22 cellular contexts compared by ENCODE assay signal in genomic region chr5:145917288-145917687, GRCh38. TPM values are rescaled to one million over a fixed set of nuclear protein-coding genes. Genes with fewer than 3 reads are reported as not detected.
DNase-seq lines count a peak whose midpoint lies in the region; ATAC-seq and TF ChIP-seq lines count a peak whose summit lies in the region.
"Had no signal": no experiment of that assay in that cellular context is flagged by ENCODE, and none has a peak within 500 bp of the region (broad histone marks: within the 10 kb centered on the region; RNA-seq: fewer than 3 reads in every experiment).

No MANE protein-coding gene starts in this region.

- peaks cover 4% of the 10 kb centered on the region for H3K4me1 ChIP-seq in psoas muscle
- H3K4me1 ChIP-seq: BLaER1 treated with 17β-estradiol and CSF1 and Interleukin-3, amounts not matched to agents 10 nM and 100 nM had no signal

- intact Hi-C loops in left cardiac atrium (cut with DNase I) (no loop called here), psoas muscle (cut with DNase I) (no loop called here)

- peaks cover 3% of the 10 kb centered on the region; the same call in 1 of the 2 replicates for H3K9me3 ChIP-seq in MG63
- H3K9me3 ChIP-seq in psoas muscle: no peaks in the 10 kb centered on the region
- H3K9me3 ChIP-seq: BLaER1 treated with 17β-estradiol and CSF1 and Interleukin-3, amounts not matched to agents 10 nM and 100 nM had no signal

- H3K36me3 ChIP-seq in MG63: no peaks in the 10 kb centered on the region
- H3K36me3 ChIP-seq in psoas muscle (ENCODE audit: insufficient read depth in 1 of 2, low read depth in 1 of 2): no peaks in the 10 kb centered on the region
- H3K36me3 ChIP-seq: BLaER1 treated with 17β-estradiol and CSF1 and Interleukin-3, amounts not matched to agents 10 nM and 100 nM had no signal

- no peak overlapping the region for H3K4me3 ChIP-seq in MG63
- no peak overlapping the region for H3K4me3 ChIP-seq in psoas muscle
- H3K4me3 ChIP-seq: BLaER1 treated with 17β-estradiol and CSF1 and Interleukin-3, amounts not matched to agents 10 nM and 100 nM had no signal

- H3K27ac ChIP-seq in psoas muscle: no peak overlapping the region
- H3K27ac ChIP-seq: 22Rv1; BLaER1 treated with 17β-estradiol and CSF1 and Interleukin-3, amounts not matched to agents 10 nM and 100 nM had no signal

- ATAC-seq in left cardiac atrium: peak; percentile 47 to 89
- peak; percentile 36 to 77 (median 66) for ATAC-seq in psoas muscle
- no peak for ATAC-seq in GM18873 (IDR thresholded peaks at IDR 0.05; ENCODE audit: low FRiP score, unreplicated experiment)

- DNase-seq in DMS53 (lab: John Stamatoyannopoulos, UW): peak; percentile 9
- DNase-seq in DMS53 treated with DMSO at 0.1 percent for 48 hours (lab: John Stamatoyannopoulos, UW; ENCODE audit: unreplicated experiment): no peak
- peak; percentile 68 for DNase-seq in MG63
- DNase-seq in left cardiac atrium: no peak
- no peak for DNase-seq in psoas muscle
- no peak for DNase-seq in NCI-H82 (lab: John Stamatoyannopoulos, UW)
- DNase-seq in NCI-H748 treated with DMSO at 0.1 percent for 48 hours (lab: John Stamatoyannopoulos, UW): no peak
- DNase-seq: CD8-positive, alpha-beta memory T cell; GF-D8; GOT3; HFFc6; Kasumi-1; NCI-H1930; NCI-H526 treated with DMSO at 0.1 percent for 48 hours; NK-92 treated with Interleukin-12 subunit alpha and Interleukin-12 subunit beta, amount 100 ng/mL, for 24 hours had no signal

- no peak for TF ChIP-seq CTCF in psoas muscle (IDR thresholded peaks at IDR 0.05)

- H3K27me3 ChIP-seq in MG63 (no peaks in the 10 kb centered on the region), psoas muscle (ENCODE audit: insufficient read depth in 3 of 3, low read length in 2 of 3) (no peaks in the 10 kb centered on the region)
- H3K27me3 ChIP-seq: BLaER1 treated with 17β-estradiol and CSF1 and Interleukin-3, amounts not matched to agents 10 nM and 100 nM had no signal

RNA-seq across cellular contexts. Expression of gene SH3RF2, which starts 19.1 kb away (rescaled TPM):
- 0.26 and 1.2 TPM in 2 replicates for total RNA-seq in MG63 (2014; rRNA removed; shearing (Covaris generic); ENCODE audit: low replicate concordance)
- total RNA-seq in left cardiac atrium (100 to 1,000 TPM in 1 of 2 donors, 10 to 100 TPM in 1; 56.2 to 179 TPM), psoas muscle (10 to 100 TPM; 23.5 to 64.1 (median 38.2) TPM)
- polyA plus RNA-seq in psoas muscle: 10 to 100 TPM in 2 of 3 donors, 1 to 10 TPM in 1; 1.1 to 24.3 (median 14.9) TPM
- total RNA-seq: OCI-LY7 had no signal
- polyA plus RNA-seq: IgD-negative memory B cell had no signal

RNA-seq across cellular contexts. Expression of gene GRXCR2, which starts 44.5 kb away (rescaled TPM):
- not detected in 2 replicates for total RNA-seq in MG63 (2014; rRNA removed; shearing (Covaris generic); ENCODE audit: low replicate concordance)
- 1 to 10 TPM in 1 of 2 donors, under 1 TPM in 1; 0.60 to 1.9 TPM for total RNA-seq in left cardiac atrium
- not detected for total RNA-seq in psoas muscle
- polyA plus RNA-seq in psoas muscle: not detected
- total RNA-seq: CD8-positive, alpha-beta memory T cell; HFFc6; HT-29; OCI-LY7; RPMI7951 had no signal
- polyA plus RNA-seq: CD8-positive, alpha-beta memory T cell; IgD-negative memory B cell had no signal

Comparison
In these comparisons a context has a peak if more than half of its experiments do, and no peak if none do; other contexts are left out.
1. DNase-seq: peak in DMS53 (single experiment) and MG63 (single experiment); none in DMS53 treated with DMSO at 0.1 percent for 48 hours (single experiment), left cardiac atrium (single experiment), psoas muscle (0 of 2), NCI-H82 (single experiment) and NCI-H748 treated with DMSO at 0.1 percent for 48 hours (single experiment).
2. RNA of gene SH3RF2, which starts 19.1 kb away (total RNA-seq): 56.2 to 179 TPM in left cardiac atrium and 23.5 to 64.1 TPM in psoas muscle; 0.26 to 1.2 TPM in MG63; every median in the first group is over 10 times any median in the second.